Comparison of ENCODE assay signal across 24 cellular contexts in the genomic region with DNA sequence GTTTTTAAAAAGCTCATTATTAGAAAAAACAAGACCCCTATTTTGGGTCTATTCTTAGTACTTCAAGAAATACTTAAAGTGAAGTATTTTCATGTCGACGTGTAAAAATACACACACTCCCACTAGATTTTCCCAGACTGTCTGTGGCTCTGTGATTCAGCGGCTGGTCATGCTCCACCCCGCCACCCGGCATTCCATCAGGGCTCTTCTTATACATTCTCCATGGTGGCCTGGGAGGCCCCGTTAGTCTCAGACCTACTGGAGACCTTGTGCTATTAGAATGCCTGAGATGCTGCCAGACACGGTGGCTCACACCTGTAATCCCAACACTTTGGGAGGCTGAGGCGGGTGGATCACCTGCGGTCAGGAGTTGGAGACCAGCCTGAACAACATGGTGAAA. TPM values are rescaled to one million over a fixed set of nuclear protein-coding genes. Genes with fewer than 3 reads are reported as not detected.
A peak's percentile ranks its signal among the peaks of the same experiment; 100 is the strongest.
DNase-seq lines count a peak whose midpoint lies in the region; ATAC-seq and TF ChIP-seq lines count a peak whose summit lies in the region.
"Had no signal": no experiment of that assay in that cellular context is flagged by ENCODE, and none has a peak within 500 bp of the region (broad histone marks: within the 10 kb centered on the region; RNA-seq: fewer than 3 reads in every experiment).

No MANE protein-coding gene starts in this region.

- no peak overlapping the region for H3K18ac ChIP-seq in mesenchymal stem cell (ENCODE audit: low read depth in 1 of 2, low read length in 2 of 2)

- H3K9ac ChIP-seq in mesenchymal stem cell (ENCODE audit: low read length), result no peak overlapping the region

- ATAC-seq in Right ventricle myocardium superior (ENCODE audit: poor library complexity) (no peak), left cardiac atrium (no peak), left colon (no peak)
- ATAC-seq: esophagus mucosa; foreskin keratinocyte; heart right ventricle; stimulated activated naive CD8-positive, alpha-beta T cell treated with anti-CD3 and anti-CD28 coated beads, Interleukin-15, amount 100 ng/mL, for 72 hours; T-cell had no signal

- H2BK5ac ChIP-seq in mesenchymal stem cell (ENCODE audit: low read depth, low read length, poor library complexity, severe bottlenecking), result no peak overlapping the region

- intact Hi-C loops in Right ventricle myocardium superior (cut with DNase I) (no loop called here), left cardiac atrium (cut with DNase I) (no loop called here), left colon (cut with DNase I, micrococcal nuclease) (no loop called here), dorsolateral prefrontal cortex (cut with DNase I) (no loop called here)

- TF ChIP-seq CTCF in dorsolateral prefrontal cortex (IDR thresholded peaks at IDR 0.05 in 54 of 56, conservative IDR thresholded peaks at IDR 0.05 in 2 of 56; ENCODE audit: low read depth in 1 of 56, partially characterized antibody in 56 of 56), result no peak

- H3K9me3 ChIP-seq in mesenchymal stem cell (ENCODE audit: control insufficient read depth, low read length), result no peaks in the 10 kb centered on the region
- H3K9me3 ChIP-seq: heart right ventricle had no signal

- H3K4me2 ChIP-seq in mesenchymal stem cell (ENCODE audit: low read length, poor library complexity, severe bottlenecking), result no peak overlapping the region

- 83% methylated on average over 7 of the region's 9 CpGs for WGBS in mesenchymal stem cell

- H3K79me1 ChIP-seq in mesenchymal stem cell (replicated peaks; ENCODE audit: low read length, poor library complexity, severe bottlenecking), result peaks cover under 1% of the 10 kb centered on the region

- DNase-seq in Right ventricle myocardium superior (peak; percentile 20), left cardiac atrium (no peak), astrocyte of the hippocampus (ENCODE audit: low read depth, low spot score) (peak; percentile 70), mesenchymal stem cell (peak; percentile 19), left colon (no peak), NCI-H2081 (lab: John Stamatoyannopoulos, UW) (no peak), HT-29 (ENCODE audit: low spot score) (no peak), dorsolateral prefrontal cortex (no peak)
- DNase-seq: activated T-cell treated with anti-CD3 and anti-CD28 coated beads, Interleukin-2, amount 50 U/mL, for 1 hour; CD4-positive, CD25-positive, alpha-beta regulatory T cell; foreskin keratinocyte; heart right ventricle; KBM-7; MM.1S; NCI-H1417; NCI-H2029 treated with DMSO at 0.1 percent for 48 hours; NCI-H226; occipital lobe; stimulated activated naive CD8-positive, alpha-beta T cell treated with anti-CD3 and anti-CD28 coated beads, Interleukin-15, amount 100 ng/mL, for 72 hours; T-cell had no signal

- H3K36me3 ChIP-seq in mesenchymal stem cell (ENCODE audit: control insufficient read depth in 1 of 2, insufficient read depth in 2 of 2, low read depth in 1 of 2, low read length in 2 of 2), result peaks cover 35 to 74% of the 10 kb centered on the region in 2 experiments

- no peak overlapping the region for H2AK5ac ChIP-seq in mesenchymal stem cell (ENCODE audit: low read length, severe bottlenecking)

- H3K4me1 ChIP-seq in mesenchymal stem cell (ENCODE audit: control insufficient read depth, insufficient read depth, low read depth, low read length), result peaks cover 5% of the 10 kb centered on the region
- H3K4me1 ChIP-seq: foreskin keratinocyte, heart right ventricle had no signal

- H4K91ac ChIP-seq in mesenchymal stem cell (ENCODE audit: low read length), result no peak overlapping the region

- no peak overlapping the region for H2AFZ ChIP-seq in mesenchymal stem cell (ENCODE audit: low read depth, low read length)

- H3K23ac ChIP-seq in mesenchymal stem cell (ENCODE audit: low read length in 2 of 2), result no peak overlapping the region

- no peak overlapping the region for H2BK15ac ChIP-seq in mesenchymal stem cell (ENCODE audit: low read depth, poor library complexity, severe bottlenecking)

- no peak overlapping the region for H3K14ac ChIP-seq in mesenchymal stem cell (ENCODE audit: low read length in 2 of 2)

- no peak overlapping the region for H3K4ac ChIP-seq in mesenchymal stem cell (ENCODE audit: low read depth in 1 of 2, low read length in 2 of 2)

- H4K8ac ChIP-seq in mesenchymal stem cell (ENCODE audit: low read length), result no peak overlapping the region

- H3K27ac ChIP-seq in mesenchymal stem cell (ENCODE audit: low read length, poor library complexity, severe bottlenecking) (no peak overlapping the region), dorsolateral prefrontal cortex (no peak overlapping the region)
- H3K27ac ChIP-seq: coronary artery, foreskin keratinocyte, heart right ventricle had no signal

- no peak overlapping the region for H2BK12ac ChIP-seq in mesenchymal stem cell (ENCODE audit: low read length in 2 of 2)

- no peak overlapping the region for H2BK120ac ChIP-seq in mesenchymal stem cell (ENCODE audit: low read depth, low read length)

- H3K27me3 ChIP-seq in mesenchymal stem cell (ENCODE audit: control insufficient read depth in 1 of 2, insufficient read depth in 1 of 2, low read length in 2 of 2) (no peaks in the 10 kb centered on the region), dorsolateral prefrontal cortex (no peaks in the 10 kb centered on the region)
- H3K27me3 ChIP-seq: foreskin keratinocyte, heart right ventricle had no signal

- H3K4me3 ChIP-seq in mesenchymal stem cell (ENCODE audit: insufficient read depth in 1 of 2, low read depth in 1 of 2, low read length in 2 of 2), result no peak overlapping the region
- no peak overlapping the region for H3K4me3 ChIP-seq in dorsolateral prefrontal cortex
- H3K4me3 ChIP-seq: coronary artery, heart right ventricle had no signal

RNA-seq across cellular contexts. Expression of a gene that starts 13.1 kb away (rescaled TPM):
- total RNA-seq in Right ventricle myocardium superior, result 16.1 TPM
- 10 to 100 TPM; 20.9 to 23.4 TPM for total RNA-seq in left cardiac atrium
- 7.4 TPM for polyA plus RNA-seq in mesenchymal stem cell (2013, experiment 1 of 2)
- 7.4 TPM for polyA plus RNA-seq in mesenchymal stem cell (2013, experiment 2 of 2)
- total RNA-seq in left colon, result 10 to 100 TPM; 39.7 to 45.2 TPM
- 36.2 and 47.6 TPM in 2 replicates for total RNA-seq in HT-29 (2014; rRNA removed; shearing (Covaris generic))
- total RNA-seq in dorsolateral prefrontal cortex, result 100 to 1,000 TPM in 7 of 120 experiments, 10 to 100 TPM in 113; 51.1 to 113 (median 76.1) TPM

RNA-seq across cellular contexts. Expression of a gene that starts 27.7 kb away (rescaled TPM):
- total RNA-seq in Right ventricle myocardium superior, result not detected
- total RNA-seq in left cardiac atrium, result under 1 TPM; 0.37 to 0.38 TPM
- polyA plus RNA-seq in mesenchymal stem cell (2013, experiment 1 of 2), result 0.12 TPM
- polyA plus RNA-seq in mesenchymal stem cell (2013, experiment 2 of 2), result 0.08 TPM
- 1 to 10 TPM; 1.0 to 3.3 TPM for total RNA-seq in left colon
- 16.2 and 21.8 TPM in 2 replicates for total RNA-seq in HT-29 (2014; rRNA removed; shearing (Covaris generic))
- total RNA-seq in dorsolateral prefrontal cortex, result 1 to 10 TPM in 72 of 120 experiments, under 1 TPM in 17, not detected in 31; 0.56 to 3.3 (median 1.4) TPM
- total RNA-seq: CD4-positive, CD25-positive, alpha-beta regulatory T cell; heart right ventricle; HT1080; SK-MEL-5 had no signal
- polyA plus RNA-seq: CD4-positive, CD25-positive, alpha-beta regulatory T cell had no signal

RNA-seq across cellular contexts. Expression of a gene that starts 42.5 kb away (rescaled TPM):
- total RNA-seq in Right ventricle myocardium superior (222 TPM), left cardiac atrium (100 to 1,000 TPM; 190 to 207 TPM), left colon (100 to 1,000 TPM; 193 to 210 TPM), dorsolateral prefrontal cortex (100 to 1,000 TPM in 11 of 120 experiments, 10 to 100 TPM in 109; 62.3 to 111 (median 85.4) TPM)
- polyA plus RNA-seq in mesenchymal stem cell (2013, experiment 1 of 2), result 768 TPM
- polyA plus RNA-seq in mesenchymal stem cell (2013, experiment 2 of 2), result 790 TPM
- 206 and 239 TPM in 2 replicates for total RNA-seq in HT-29 (2014; rRNA removed; shearing (Covaris generic))

Comparison
In these comparisons a context has a peak if more than half of its experiments do, and no peak if none do; other contexts are left out.
1. DNase-seq: peak in Right ventricle myocardium superior (single experiment), astrocyte of the hippocampus (single experiment) and mesenchymal stem cell (single experiment); none in left cardiac atrium (single experiment), left colon (0 of 2), NCI-H2081 (0 of 2), HT-29 (single experiment) and dorsolateral prefrontal cortex (0 of 10).